Comparison of ENCODE assay signal across 20 cellular contexts in genomic region chr11:61667684-61668320, GRCh38. TPM values are rescaled to one million over a fixed set of nuclear protein-coding genes. Genes with fewer than 3 reads are reported as not detected.
DNase-seq lines count a peak whose midpoint lies in the region; ATAC-seq and TF ChIP-seq lines count a peak whose summit lies in the region.
"Had no signal": no experiment of that assay in that cellular context is flagged by ENCODE, and none has a peak within 500 bp of the region (broad histone marks: within the 10 kb centered on the region; RNA-seq: fewer than 3 reads in every experiment).

No MANE protein-coding gene starts in this region.

- CTCF ChIA-PET in PC-3 (lab: Charles Lee) = no interaction called here

- H3K79me2 ChIP-seq in smooth muscle cell (ENCODE audit: low read depth) (no peaks in the 10 kb centered on the region), PC-3 (ENCODE audit: low read length) (no peaks in the 10 kb centered on the region)

- H3K9me2 ChIP-seq in PC-3 (replicated peaks; ENCODE audit: low read length) = no peaks in the 10 kb centered on the region

- H3K9me3 Mint-ChIP-seq in activated naive CD8-positive, alpha-beta T cell treated with anti-CD3 and anti-CD28 coated beads, Interleukin-2, amount 50 U/mL, for 24 hours = no peaks in the 10 kb centered on the region
- no peaks in the 10 kb centered on the region for H3K9me3 Mint-ChIP-seq in activated naive CD8-positive, alpha-beta T cell treated with anti-CD3 and anti-CD28 coated beads for 36 hours
- peaks cover 3% of the 10 kb centered on the region for H3K9me3 Mint-ChIP-seq in endodermal cell
- H3K9me3 Mint-ChIP-seq: CD4-positive, alpha-beta T cell had no signal

- H3K36me3 Mint-ChIP-seq in activated naive CD8-positive, alpha-beta T cell treated with anti-CD3 and anti-CD28 coated beads, Interleukin-2, amount 50 U/mL, for 24 hours (ENCODE audit: low read depth) = no peaks in the 10 kb centered on the region
- no peaks in the 10 kb centered on the region for H3K36me3 Mint-ChIP-seq in activated naive CD8-positive, alpha-beta T cell treated with anti-CD3 and anti-CD28 coated beads for 36 hours
- H3K36me3 Mint-ChIP-seq in endodermal cell (ENCODE audit: low read depth) = peaks cover 15% of the 10 kb centered on the region

- DNase-seq in activated naive CD8-positive, alpha-beta T cell treated with anti-CD3 and anti-CD28 coated beads, Interleukin-2, amount 50 U/mL, for 24 hours = no peak
- DNase-seq in activated naive CD8-positive, alpha-beta T cell treated with anti-CD3 and anti-CD28 coated beads for 36 hours = no peak
- DNase-seq in HuH-7.5 (ENCODE audit: low spot score) = peak; percentile 48
- DNase-seq in endodermal cell = no peak
- DNase-seq in smooth muscle cell (lab: John Stamatoyannopoulos, UW; ENCODE audit: unreplicated experiment) = no peak
- no peak for DNase-seq in stimulated activated naive CD4-positive, alpha-beta T cell (lab: John Stamatoyannopoulos, UW)
- no peak for DNase-seq in PC-3
- DNase-seq: 8988T; BE2C; Calu3; CD4-positive, alpha-beta T cell; EL; GM23248; KG1; NCI-H1105 treated with DMSO at 0.1 percent for 48 hours; NCI-H1694; NCI-H2081 treated with DMSO at 0.1 percent for 48 hours; NCI-H446 treated with DMSO at 0.1 percent for 48 hours; SHP77 treated with DMSO at 0.1 percent for 48 hours had no signal

- no peaks in the 10 kb centered on the region for H3K4me1 Mint-ChIP-seq in activated naive CD8-positive, alpha-beta T cell treated with anti-CD3 and anti-CD28 coated beads, Interleukin-2, amount 50 U/mL, for 24 hours
- H3K4me1 Mint-ChIP-seq in activated naive CD8-positive, alpha-beta T cell treated with anti-CD3 and anti-CD28 coated beads for 36 hours = no peaks in the 10 kb centered on the region
- H3K4me1 Mint-ChIP-seq in endodermal cell = peaks cover 25% of the 10 kb centered on the region

- intact Hi-C loops in PC-3 (cut with micrococcal nuclease) = no loop called here

- WGBS in endodermal cell (ENCODE audit: insufficient coverage in 1 of 2, insufficient read length in 1 of 2), 2 experiments = 89 to 92% methylated on average over 3 to 6 of the region's 6 CpGs
- WGBS in smooth muscle cell (ENCODE audit: low lambda C conversion rate) = 87% methylated on average over 6 of the region's 6 CpGs

- H3K9ac ChIP-seq in endodermal cell (ENCODE audit: extremely low read depth, low read length, poor library complexity, severe bottlenecking) (peak overlapping the region; percentile 51), smooth muscle cell (ENCODE audit: low read depth) (no peak overlapping the region), PC-3 (ENCODE audit: low read length) (no peak overlapping the region)
- H3K9ac ChIP-seq: GM23248 had no signal

- no TSS peak for BruUV-seq in PC-3 (replicated peaks; lab: Mats Ljungman, UMichigan)

- H3K9me3 ChIP-seq in endodermal cell (ENCODE audit: control insufficient read depth, low read length) (no peaks in the 10 kb centered on the region), smooth muscle cell (replicated peaks; ENCODE audit: low read depth) (no peaks in the 10 kb centered on the region), PC-3 (ENCODE audit: low read length) (no peaks in the 10 kb centered on the region)
- H3K9me3 ChIP-seq: BE2C had no signal

- ATAC-seq in activated naive CD8-positive, alpha-beta T cell treated with anti-CD3 and anti-CD28 coated beads, Interleukin-2, amount 50 U/mL, for 24 hours = peak; percentile 15
- ATAC-seq in PC-3 = no peak
- ATAC-seq in HG03095 (IDR thresholded peaks at IDR 0.05; ENCODE audit: unreplicated experiment) = no peak

- H3F3A ChIP-seq in smooth muscle cell (ENCODE audit: low read depth) = no peaks in the 10 kb centered on the region
- H3F3A ChIP-seq in PC-3 (ENCODE audit: low read length, unreplicated experiment) = no peaks in the 10 kb centered on the region

- POLR2A ChIA-PET in PC-3 (lab: Charles Lee; ENCODE audit: unreplicated experiment) = no interaction called here

- no peaks in the 10 kb centered on the region for H3K36me3 ChIP-seq in endodermal cell (ENCODE audit: control insufficient read depth, insufficient read depth, low read length)
- H3K36me3 ChIP-seq in smooth muscle cell (ENCODE audit: low read depth) = no peaks in the 10 kb centered on the region
- no peaks in the 10 kb centered on the region for H3K36me3 ChIP-seq in PC-3 (ENCODE audit: low read depth, low read length)
- H3K36me3 ChIP-seq: BE2C had no signal

- no peaks in the 10 kb centered on the region for H3K27me3 ChIP-seq in endodermal cell (ENCODE audit: control insufficient read depth, insufficient read depth, low read length, poor library complexity, severe bottlenecking)
- H3K27me3 ChIP-seq in smooth muscle cell (ENCODE audit: low read depth) = peaks cover 3% of the 10 kb centered on the region
- H3K27me3 ChIP-seq in PC-3 (ENCODE audit: low read length) = no peaks in the 10 kb centered on the region
- H3K27me3 ChIP-seq: BE2C had no signal

- no peak overlapping the region for H3K4me2 ChIP-seq in smooth muscle cell
- H3K4me2 ChIP-seq in PC-3 (ENCODE audit: low read length) = no peak overlapping the region

- no peak overlapping the region for H2AFZ ChIP-seq in smooth muscle cell (ENCODE audit: low read depth)
- no peak overlapping the region for H2AFZ ChIP-seq in PC-3 (ENCODE audit: low read length)
- H2AFZ ChIP-seq: GM23248 had no signal

- TF ChIP-seq CTCF in endodermal cell (conservative IDR thresholded peaks at IDR 0.05) (peak; percentile 42), smooth muscle cell (IDR thresholded peaks at IDR 0.05; ENCODE audit: borderline replicate concordance, insufficient read depth, poor library complexity, severe bottlenecking) (no peak), PC-3 (conservative IDR thresholded peaks at IDR 0.05; ENCODE audit: low read depth, low read length) (no peak)

- H4K20me1 ChIP-seq in smooth muscle cell (ENCODE audit: low read depth) = no peaks in the 10 kb centered on the region
- H4K20me1 ChIP-seq in PC-3 (ENCODE audit: low read length) = no peaks in the 10 kb centered on the region

- no peak overlapping the region for H3K27ac Mint-ChIP-seq in activated naive CD8-positive, alpha-beta T cell treated with anti-CD3 and anti-CD28 coated beads, Interleukin-2, amount 50 U/mL, for 24 hours
- H3K27ac Mint-ChIP-seq in activated naive CD8-positive, alpha-beta T cell treated with anti-CD3 and anti-CD28 coated beads for 36 hours = no peak overlapping the region
- H3K27ac Mint-ChIP-seq in endodermal cell = peak overlapping the region; percentile 85
- H3K27ac Mint-ChIP-seq: CD4-positive, alpha-beta T cell had no signal

- peak overlapping the region; percentile 75 for H3K4me3 ChIP-seq in endodermal cell (ENCODE audit: low read length)
- peak overlapping the region; percentile 34 for H3K4me3 ChIP-seq in smooth muscle cell
- H3K4me3 ChIP-seq in PC-3 (ENCODE audit: low read length) = no peak overlapping the region
- H3K4me3 ChIP-seq: GM23248 had no signal

- H3K4me3 Mint-ChIP-seq in activated naive CD8-positive, alpha-beta T cell treated with anti-CD3 and anti-CD28 coated beads, Interleukin-2, amount 50 U/mL, for 24 hours = no peak overlapping the region
- H3K4me3 Mint-ChIP-seq in activated naive CD8-positive, alpha-beta T cell treated with anti-CD3 and anti-CD28 coated beads for 36 hours = no peak overlapping the region
- H3K4me3 Mint-ChIP-seq in endodermal cell = peak overlapping the region; percentile 65
- H3K4me3 Mint-ChIP-seq: CD4-positive, alpha-beta T cell had no signal

- peaks cover 11% of the 10 kb centered on the region for H3K4me1 ChIP-seq in endodermal cell (ENCODE audit: control insufficient read depth, insufficient read depth, low read length)
- H3K4me1 ChIP-seq in smooth muscle cell (ENCODE audit: low read depth) = no peaks in the 10 kb centered on the region
- no peaks in the 10 kb centered on the region for H3K4me1 ChIP-seq in PC-3 (ENCODE audit: insufficient read depth, low read length)
- H3K4me1 ChIP-seq: BE2C had no signal

- peaks cover 11% of the 10 kb centered on the region for H3K27me3 Mint-ChIP-seq in activated naive CD8-positive, alpha-beta T cell treated with anti-CD3 and anti-CD28 coated beads, Interleukin-2, amount 50 U/mL, for 24 hours
- peaks cover 6% of the 10 kb centered on the region for H3K27me3 Mint-ChIP-seq in activated naive CD8-positive, alpha-beta T cell treated with anti-CD3 and anti-CD28 coated beads for 36 hours
- peaks cover 2% of the 10 kb centered on the region for H3K27me3 Mint-ChIP-seq in endodermal cell (ENCODE audit: insufficient read depth)

- no peak overlapping the region for H3K27ac ChIP-seq in endodermal cell (ENCODE audit: low read depth, low read length)
- H3K27ac ChIP-seq in smooth muscle cell (ENCODE audit: low read depth) = no peak overlapping the region
- H3K27ac ChIP-seq in PC-3 (ENCODE audit: low read length) = no peak overlapping the region
- H3K27ac ChIP-seq: GM23248 had no signal

RNA-seq across cellular contexts. Expression of gene DAGLA, which starts 12.4 kb away (rescaled TPM):
- total RNA-seq in activated naive CD8-positive, alpha-beta T cell treated with anti-CD3 and anti-CD28 coated beads for 36 hours = under 1 TPM; 0.12 to 0.22 TPM
- total RNA-seq in endodermal cell (1 to 10 TPM; 5.6 to 8.7 TPM), smooth muscle cell (1.3 and 1.6 TPM in 2 replicates), PC-3 (2014; rRNA removed) (8.6 and 12.2 TPM in 2 replicates)
- 6.4 TPM for polyA plus RNA-seq in endodermal cell (2013, experiment 1 of 2)
- 5.5 TPM for polyA plus RNA-seq in endodermal cell (2013, experiment 2 of 2)
- polyA plus RNA-seq in smooth muscle cell = 2.9 and 3.9 TPM in 2 replicates
